21 cellular contexts compared by ENCODE assay signal in the genomic region with DNA sequence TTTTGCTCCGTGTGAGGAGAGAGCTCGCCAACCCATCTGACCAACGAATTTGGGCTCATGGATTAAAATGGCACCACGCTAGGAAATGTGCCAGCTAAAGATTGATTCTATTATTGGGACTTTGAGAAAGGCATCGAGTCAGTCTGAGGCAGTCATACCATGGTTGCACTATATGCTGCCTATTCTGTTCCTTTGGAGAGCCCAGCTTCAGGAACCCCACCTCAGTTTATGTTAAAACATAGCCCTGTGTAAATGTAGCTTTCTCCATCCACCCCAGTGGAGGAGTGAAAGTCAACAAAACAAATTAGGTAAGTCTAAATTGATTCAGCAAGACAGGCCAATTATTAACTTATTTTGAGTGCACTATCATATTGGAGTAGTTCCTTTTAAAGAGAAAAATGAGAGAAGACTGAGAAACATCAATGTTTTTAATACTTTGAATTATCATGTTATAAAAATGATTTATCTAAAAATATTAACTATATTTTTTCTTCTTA. TPM values are rescaled to one million over a fixed set of nuclear protein-coding genes. Genes with fewer than 3 reads are reported as not detected.
DNase-seq lines count a peak whose midpoint lies in the region; ATAC-seq and TF ChIP-seq lines count a peak whose summit lies in the region.
"Had no signal": no experiment of that assay in that cellular context is flagged by ENCODE, and none has a peak within 500 bp of the region (broad histone marks: within the 10 kb centered on the region; RNA-seq: fewer than 3 reads in every experiment).

No MANE protein-coding gene starts in this region.

- H3K36me3 ChIP-seq in PC-9 (ENCODE audit: low read depth): no peaks in the 10 kb centered on the region
- H3K36me3 ChIP-seq in effector memory CD4-positive, alpha-beta T cell (ENCODE audit: control insufficient read depth, insufficient read depth, low read length): no peaks in the 10 kb centered on the region
- H3K36me3 ChIP-seq: SJCRH30 had no signal

- H3K9me2 ChIP-seq in PC-9 (ENCODE audit: insufficient read depth): no peaks in the 10 kb centered on the region

- no peaks in the 10 kb centered on the region for H3K79me2 ChIP-seq in PC-9 (ENCODE audit: low read depth)

- H3K4me3 ChIP-seq in PC-9: no peak overlapping the region
- H3K4me3 ChIP-seq in effector memory CD4-positive, alpha-beta T cell (ENCODE audit: insufficient read depth, low read depth, low read length, poor library complexity, severe bottlenecking): no peak overlapping the region
- H3K4me3 ChIP-seq: SJCRH30 had no signal

- CTCF ChIA-PET in PC-9 (lab: Charles Lee): interaction anchor here (0.5 to 0.6 kb wide), 2 partner anchors 82 to 342 kb away, joined by 3 to 6 read pairs; no protein-coding TSS in a partner anchor

- H3K27ac ChIP-seq in PC-9 (peak overlapping the region; percentile 58), foreskin keratinocyte (peak overlapping the region; percentile 94)
- H3K27ac ChIP-seq in effector memory CD4-positive, alpha-beta T cell (ENCODE audit: insufficient read depth, low read length, poor library complexity, severe bottlenecking): no peak overlapping the region
- H3K27ac ChIP-seq: SJCRH30 had no signal

- H3K9me3 ChIP-seq in PC-9 (ENCODE audit: insufficient read depth, low read depth): no peaks in the 10 kb centered on the region
- no peaks in the 10 kb centered on the region for H3K9me3 ChIP-seq in effector memory CD4-positive, alpha-beta T cell (ENCODE audit: control insufficient read depth, low read length)
- H3K9me3 ChIP-seq: SJCRH30 had no signal

- no peak overlapping the region; the same call in 1 of the 2 replicates for H2AFZ ChIP-seq in PC-9

- intact Hi-C loops in PC-9 (cut with micrococcal nuclease; ENCODE audit: unreplicated experiment): loop anchor here (5.0 kb wide), 1 partner anchor 992 kb away; no protein-coding TSS in a partner anchor

- H4K20me1 ChIP-seq in PC-9 (ENCODE audit: insufficient read depth): no peaks in the 10 kb centered on the region

- peaks cover 6% of the 10 kb centered on the region; the same call in 1 of the 2 replicates for H3F3A ChIP-seq in PC-9 (ENCODE audit: insufficient read depth, low read depth)

- no peaks in the 10 kb centered on the region for H3K9me3 Mint-ChIP-seq in mesothelial cell of epicardium
- H3K9me3 Mint-ChIP-seq in type B pancreatic cell: no peaks in the 10 kb centered on the region
- no peaks in the 10 kb centered on the region for H3K9me3 Mint-ChIP-seq in progenitor cell of endocrine pancreas (ENCODE audit: low read depth)
- H3K9me3 Mint-ChIP-seq in activated T-cell treated with anti-CD3 and anti-CD28 coated beads, Interleukin-2, amount 50 U/mL, for 24 hours: no peaks in the 10 kb centered on the region

- BruUV-seq in PC-9 (replicated peaks; lab: Mats Ljungman, UMichigan): TSS peak; percentile 96

- H3K27me3 Mint-ChIP-seq in mesothelial cell of epicardium (ENCODE audit: low read depth): peaks cover 3% of the 10 kb centered on the region
- H3K27me3 Mint-ChIP-seq in type B pancreatic cell: peaks cover 4% of the 10 kb centered on the region
- no peaks in the 10 kb centered on the region for H3K27me3 Mint-ChIP-seq in progenitor cell of endocrine pancreas
- H3K27me3 Mint-ChIP-seq in activated T-cell treated with anti-CD3 and anti-CD28 coated beads, Interleukin-2, amount 50 U/mL, for 24 hours: peaks cover 15% of the 10 kb centered on the region

- H3K36me3 Mint-ChIP-seq in mesothelial cell of epicardium (no peaks in the 10 kb centered on the region), type B pancreatic cell (no peaks in the 10 kb centered on the region), progenitor cell of endocrine pancreas (ENCODE audit: insufficient read depth) (no peaks in the 10 kb centered on the region)
- no peaks in the 10 kb centered on the region for H3K36me3 Mint-ChIP-seq in activated T-cell treated with anti-CD3 and anti-CD28 coated beads, Interleukin-2, amount 50 U/mL, for 24 hours (ENCODE audit: low read depth)
- H3K36me3 Mint-ChIP-seq: CD4-positive, CD25-positive, alpha-beta regulatory T cell had no signal

- H3K4me3 Mint-ChIP-seq in mesothelial cell of epicardium: no peak overlapping the region
- no peak overlapping the region for H3K4me3 Mint-ChIP-seq in type B pancreatic cell
- no peak overlapping the region for H3K4me3 Mint-ChIP-seq in progenitor cell of endocrine pancreas (ENCODE audit: low read depth)
- H3K4me3 Mint-ChIP-seq in activated T-cell treated with anti-CD3 and anti-CD28 coated beads, Interleukin-2, amount 50 U/mL, for 24 hours: no peak overlapping the region
- H3K4me3 Mint-ChIP-seq: CD4-positive, CD25-positive, alpha-beta regulatory T cell had no signal

- H3K4me1 ChIP-seq in PC-9 (replicated peaks; ENCODE audit: insufficient read depth): peaks cover 14% of the 10 kb centered on the region
- H3K4me1 ChIP-seq in foreskin keratinocyte: peaks cover 28% of the 10 kb centered on the region
- H3K4me1 ChIP-seq in effector memory CD4-positive, alpha-beta T cell (ENCODE audit: control insufficient read depth, insufficient read depth, low read length, poor library complexity, severe bottlenecking): no peaks in the 10 kb centered on the region
- H3K4me1 ChIP-seq: SJCRH30 had no signal

- H3K27ac Mint-ChIP-seq in mesothelial cell of epicardium (peak overlapping the region; percentile 82), type B pancreatic cell (peak overlapping the region; percentile 46), progenitor cell of endocrine pancreas (no peak overlapping the region)
- H3K27ac Mint-ChIP-seq in activated T-cell treated with anti-CD3 and anti-CD28 coated beads, Interleukin-2, amount 50 U/mL, for 24 hours: no peak overlapping the region

- TF ChIP-seq CTCF in PC-9 (conservative IDR thresholded peaks at IDR 0.05) (no peak), foreskin keratinocyte (conservative IDR thresholded peaks at IDR 0.05) (no peak), mesothelial cell of epicardium (IDR thresholded peaks at IDR 0.05; ENCODE audit: unreplicated experiment) (no peak), type B pancreatic cell (conservative IDR thresholded peaks at IDR 0.05) (no peak), progenitor cell of endocrine pancreas (IDR thresholded peaks at IDR 0.05; ENCODE audit: unreplicated experiment) (no peak)

- DNase-seq in PC-9: no peak
- DNase-seq in foreskin keratinocyte: no peak
- DNase-seq in mesothelial cell of epicardium (ENCODE audit: low spot score in 2 of 2, unreplicated experiment in 2 of 2): no peak
- no peak for DNase-seq in type B pancreatic cell (ENCODE audit: extremely low spot score, unreplicated experiment)
- no peak for DNase-seq in progenitor cell of endocrine pancreas (ENCODE audit: low spot score, unreplicated experiment)
- DNase-seq in activated T-cell treated with anti-CD3 and anti-CD28 coated beads, Interleukin-2, amount 50 U/mL, for 24 hours: no peak
- DNase-seq in effector memory CD4-positive, alpha-beta T cell: no peak
- DNase-seq: CD4-positive, CD25-positive, alpha-beta regulatory T cell; DMS79; GOT3; HCEC 1CT; KG1; NCI-H1092; NCI-H1436 treated with DMSO at 0.1 percent for 48 hours; NCI-H1930; NCI-H2227 treated with DMSO at 0.1 percent for 48 hours; NCI-H510A; SJCRH30 had no signal

- ATAC-seq in foreskin keratinocyte: no peak
- ATAC-seq: Panc1 had no signal

- H3K4me1 Mint-ChIP-seq in mesothelial cell of epicardium (peaks cover 26% of the 10 kb centered on the region), type B pancreatic cell (ENCODE audit: unreplicated experiment) (peaks cover 4% of the 10 kb centered on the region), progenitor cell of endocrine pancreas (ENCODE audit: low read depth) (peaks cover 10% of the 10 kb centered on the region)
- H3K4me1 Mint-ChIP-seq in activated T-cell treated with anti-CD3 and anti-CD28 coated beads, Interleukin-2, amount 50 U/mL, for 24 hours (ENCODE audit: low read depth): no peaks in the 10 kb centered on the region

- no peak overlapping the region for H3K4me2 ChIP-seq in PC-9

- no peaks in the 10 kb centered on the region for H3K27me3 ChIP-seq in PC-9 (ENCODE audit: insufficient read depth, low read depth)
- no peaks in the 10 kb centered on the region for H3K27me3 ChIP-seq in foreskin keratinocyte
- H3K27me3 ChIP-seq in effector memory CD4-positive, alpha-beta T cell (replicated peaks; ENCODE audit: control insufficient read depth, insufficient read depth, low read length, poor library complexity, severe bottlenecking): no peaks in the 10 kb centered on the region
- H3K27me3 ChIP-seq: SJCRH30 had no signal

- POLR2A ChIA-PET in PC-9 (lab: Charles Lee; ENCODE audit: unreplicated experiment): interaction anchor here (0.6 kb wide), 2 partner anchors 875 to 1310 kb away, joined by 3 to 4 read pairs; no protein-coding TSS in a partner anchor

RNA-seq across cellular contexts. Expression of a gene that starts 24.5 kb away (rescaled TPM):
- not detected in 2 replicates for total RNA-seq in PC-9 (2021)
- total RNA-seq in foreskin keratinocyte: not detected in 2 replicates
- not detected in 2 replicates for polyA plus RNA-seq in foreskin keratinocyte
- total RNA-seq in mesothelial cell of epicardium: not detected in 3 replicates
- 0.17 and 0.83 TPM in 2 replicates for total RNA-seq in type B pancreatic cell (ENCODE audit: low replicate concordance)
- total RNA-seq in progenitor cell of endocrine pancreas: not detected in 2 replicates
- total RNA-seq: CD4-positive, CD25-positive, alpha-beta regulatory T cell; HT1080; SJCRH30 had no signal
- polyA plus RNA-seq: BJ; CD4-positive, CD25-positive, alpha-beta regulatory T cell had no signal

RNA-seq across cellular contexts. Expression of a gene that starts 51.2 kb away (rescaled TPM):
- total RNA-seq in PC-9 (2021) (not detected in 2 replicates), foreskin keratinocyte (not detected in 2 replicates), mesothelial cell of epicardium (not detected in 3 replicates), type B pancreatic cell (ENCODE audit: low replicate concordance) (not detected in 2 replicates), progenitor cell of endocrine pancreas (not detected in 2 replicates)
- polyA plus RNA-seq in foreskin keratinocyte: not detected in 2 replicates
- total RNA-seq: CD4-positive, CD25-positive, alpha-beta regulatory T cell; HT1080; SJCRH30 had no signal
- polyA plus RNA-seq: BJ; CD4-positive, CD25-positive, alpha-beta regulatory T cell had no signal

Comparison
In these comparisons a context has a peak if more than half of its experiments do, and no peak if none do; other contexts are left out.
1. H3K27ac Mint-ChIP-seq: peak in mesothelial cell of epicardium (single experiment) and type B pancreatic cell (single experiment); none in progenitor cell of endocrine pancreas (single experiment) and activated T-cell treated with anti-CD3 and anti-CD28 coated beads, Interleukin-2, amount 50 U/mL, for 24 hours (single experiment).